In genomic region chr1:153649137-153649866, GRCh38 we compare ENCODE assay signal across 1 cellular context.
TF ChIP-seq lines count a peak whose summit lies in the region.

No MANE protein-coding gene starts in this region.

TF ChIP-seq in GM12878, 131 proteins besides CTCF, POLR2A, EP300 and RAD21:
- TF ChIP-seq ZNF592 (IDR thresholded peaks at IDR 0.05) (no peak), E2F4 (IDR thresholded peaks at IDR 0.05; ENCODE audit: low read depth, low read length) (no peak), CEBPZ (IDR thresholded peaks at IDR 0.05; ENCODE audit: low read depth, low read length) (no peak), RAD51 (IDR thresholded peaks at IDR 0.05) (no peak), RBBP5 (conservative IDR thresholded peaks at IDR 0.05) (no peak), TCF7 (IDR thresholded peaks at IDR 0.05; ENCODE audit: borderline replicate concordance) (no peak), ATF2 (IDR thresholded peaks at IDR 0.05; ENCODE audit: low read length) (no peak), ZNF622 (IDR thresholded peaks at IDR 0.05) (no peak), USF2 (IDR thresholded peaks at IDR 0.05; ENCODE audit: borderline replicate concordance, low read depth, low read length) (no peak), TBL1XR1 (IDR thresholded peaks at IDR 0.05; ENCODE audit: low read depth, low read length) (no peak)
